3 cellular contexts compared by ENCODE assay signal in the genomic region with DNA sequence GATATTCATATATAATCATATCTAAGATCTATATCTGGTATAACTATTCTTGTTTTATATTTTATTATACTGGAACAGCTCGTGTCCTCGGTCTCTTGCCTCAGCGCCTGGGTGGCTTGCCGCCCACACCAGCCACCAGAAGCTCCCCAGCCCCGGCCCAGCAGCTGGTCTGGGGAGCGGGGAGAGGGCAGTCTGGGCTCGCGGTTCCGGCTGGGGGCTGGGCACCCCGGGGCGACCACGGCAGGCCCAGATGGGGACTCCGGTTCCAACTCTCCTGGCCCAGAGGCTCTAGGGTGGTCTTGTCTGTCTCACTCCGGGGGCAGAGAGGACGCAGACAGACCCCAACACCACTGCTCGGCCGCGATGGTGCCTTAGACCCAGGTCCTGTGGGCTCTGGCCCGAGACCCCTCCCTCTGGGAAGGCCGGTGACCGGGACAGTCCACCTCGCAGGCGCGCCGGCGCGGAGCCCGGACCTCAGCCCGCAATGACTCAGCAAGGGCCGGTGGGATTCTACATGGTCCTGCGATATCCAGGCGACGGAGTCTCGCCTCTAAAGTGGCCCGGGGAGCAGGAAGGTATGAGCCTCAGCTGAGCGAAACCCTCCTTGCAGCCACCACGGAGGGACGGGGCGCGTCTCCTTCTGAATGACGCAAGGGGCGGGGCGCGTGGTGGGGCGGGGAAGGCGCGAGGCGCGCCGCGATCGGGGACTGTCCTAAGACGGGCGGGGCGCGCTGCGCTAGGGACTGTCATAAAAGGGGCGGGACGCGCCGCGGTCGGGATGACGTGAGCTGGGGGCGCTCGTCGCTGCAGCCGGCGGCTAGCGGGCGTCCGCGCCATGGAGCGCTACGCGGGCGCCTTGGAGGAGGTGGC.
TF ChIP-seq lines count a peak whose summit lies in the region.

Gene DGCR6, plus strand, starts transcription at position 781 of the 870 bp plus-strand sequence. Its CDS starts 55 bp downstream, at position 836.

TF ChIP-seq in SK-N-SH treated with all-trans-retinoic acid at 6 μM for 48 hours, 23 proteins besides CTCF, POLR2A, EP300 and RAD21:
- no peak for TF ChIP-seq ZNF8 (CRISPR knock-in tag; IDR thresholded peaks at IDR 0.05)
- no peak for TF ChIP-seq PPARA (CRISPR knock-in tag; IDR thresholded peaks at IDR 0.05; ENCODE audit: borderline replicate concordance)
- no peak for TF ChIP-seq ZC3H10 (CRISPR knock-in tag; IDR thresholded peaks at IDR 0.05)
- no peak for TF ChIP-seq GLIS3 (CRISPR knock-in tag; IDR thresholded peaks at IDR 0.05)
- TF ChIP-seq CSDC2 (CRISPR knock-in tag; IDR thresholded peaks at IDR 0.05) = no peak
- TF ChIP-seq ZNF565 (CRISPR knock-in tag; conservative IDR thresholded peaks at IDR 0.05; ENCODE audit: low read depth) = no peak

TF ChIP-seq in SK-N-SH, 30 proteins besides CTCF, POLR2A, EP300 and RAD21 (continues in another document):
- no peak for TF ChIP-seq RCOR1 (IDR thresholded peaks at IDR 0.05; ENCODE audit: low read length)
- no peak for TF ChIP-seq ZBTB33 (IDR thresholded peaks at IDR 0.05; ENCODE audit: borderline replicate concordance, low read depth)
- TF ChIP-seq GATA2 (CRISPR knock-in tag; IDR thresholded peaks at IDR 0.05) = no peak
- TF ChIP-seq PBX3 (IDR thresholded peaks at IDR 0.05) = no peak
- no peak for TF ChIP-seq TAF1 (IDR thresholded peaks at IDR 0.05; ENCODE audit: borderline replicate concordance, low read depth, low read length)
- TF ChIP-seq FOXJ3 (CRISPR knock-in tag; IDR thresholded peaks at IDR 0.05) = no peak
- no peak for TF ChIP-seq MXI1 (IDR thresholded peaks at IDR 0.05; ENCODE audit: low read depth, low read length)
- TF ChIP-seq REST (IDR thresholded peaks at IDR 0.05; ENCODE audit: low read depth, low read length) = no peak
- no peak for TF ChIP-seq SMC3 (IDR thresholded peaks at IDR 0.05; ENCODE audit: low read depth, low read length)
- TF ChIP-seq ELF1 (IDR thresholded peaks at IDR 0.05) = no peak
- TF ChIP-seq SIN3A (IDR thresholded peaks at IDR 0.05; ENCODE audit: borderline replicate concordance, low read depth, low read length) = no peak
- TF ChIP-seq CHD2 (IDR thresholded peaks at IDR 0.05; ENCODE audit: low read length, partially characterized antibody) = no peak
- TF ChIP-seq TEAD4 (IDR thresholded peaks at IDR 0.05; ENCODE audit: borderline replicate concordance, insufficient read depth) = no peak
- no peak for TF ChIP-seq IRF3 (IDR thresholded peaks at IDR 0.05; ENCODE audit: low read depth, low read length)
- TF ChIP-seq MEF2A (IDR thresholded peaks at IDR 0.05; ENCODE audit: borderline replicate concordance, low read depth) = no peak
- TF ChIP-seq USF2 (IDR thresholded peaks at IDR 0.05; ENCODE audit: borderline replicate concordance, low read depth, low read length) = no peak
- TF ChIP-seq NRF1 (IDR thresholded peaks at IDR 0.05; ENCODE audit: low read depth, low read length) = no peak
- no peak for TF ChIP-seq YY1 (IDR thresholded peaks at IDR 0.05; ENCODE audit: low read depth)

TF ChIP-seq in K562, 482 proteins besides CTCF, POLR2A, EP300 and RAD21:
- TF ChIP-seq, protein P1, sequence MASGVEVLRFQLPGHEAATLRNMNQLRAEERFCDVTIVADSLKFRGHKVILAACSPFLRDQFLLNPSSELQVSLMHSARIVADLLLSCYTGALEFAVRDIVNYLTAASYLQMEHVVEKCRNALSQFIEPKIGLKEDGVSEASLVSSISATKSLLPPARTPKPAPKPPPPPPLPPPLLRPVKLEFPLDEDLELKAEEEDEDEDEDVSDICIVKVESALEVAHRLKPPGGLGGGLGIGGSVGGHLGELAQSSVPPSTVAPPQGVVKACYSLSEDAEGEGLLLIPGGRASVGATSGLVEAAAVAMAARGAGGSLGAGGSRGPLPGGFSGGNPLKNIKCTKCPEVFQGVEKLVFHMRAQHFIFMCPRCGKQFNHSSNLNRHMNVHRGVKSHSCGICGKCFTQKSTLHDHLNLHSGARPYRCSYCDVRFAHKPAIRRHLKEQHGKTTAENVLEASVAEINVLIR (CRISPR knock-in tag; IDR thresholded peaks at IDR 0.05) = no peak
- no peak for TF ChIP-seq CHD1 (IDR thresholded peaks at IDR 0.05; ENCODE audit: low read length)
- TF ChIP-seq ZNF134 (CRISPR knock-in tag; conservative IDR thresholded peaks at IDR 0.05) = no peak
